19 cellular contexts compared by ENCODE assay signal in the genomic region with DNA sequence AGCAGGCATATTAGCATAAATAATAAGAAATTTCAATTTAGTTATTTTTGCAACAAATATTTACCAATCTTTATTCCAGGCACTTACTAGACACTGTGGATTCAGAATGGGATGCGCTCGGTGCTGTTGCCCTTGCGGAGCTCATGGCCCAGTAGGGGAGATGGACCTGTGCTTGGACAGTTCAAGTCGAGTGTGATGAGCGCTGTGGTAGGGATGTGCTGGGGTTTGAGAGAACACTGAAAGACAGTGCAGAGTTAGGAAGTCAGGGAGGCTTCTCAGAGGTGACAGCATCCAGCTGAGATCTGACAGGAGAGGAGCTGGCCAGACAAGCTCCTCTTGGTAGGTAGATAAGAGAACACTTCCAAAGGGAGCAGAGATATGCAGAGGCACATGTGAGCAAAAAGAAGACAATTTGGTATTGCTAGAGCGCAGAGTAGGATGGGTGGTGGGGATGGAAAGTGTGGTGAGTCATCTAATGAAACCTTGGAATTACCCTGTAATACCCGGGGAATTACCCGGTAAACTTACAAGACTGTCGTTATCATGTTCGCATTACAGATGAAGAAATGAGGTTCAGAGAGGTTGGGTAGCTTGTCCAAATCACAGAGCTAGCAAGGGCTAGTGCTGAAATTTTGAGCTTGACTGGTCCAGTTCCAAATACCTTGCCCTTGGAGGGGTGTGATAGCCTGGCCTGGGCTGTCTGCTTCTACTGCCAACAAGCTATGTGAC.
DNase-seq lines count a peak whose midpoint lies in the region; ATAC-seq, FAIRE-seq and TF ChIP-seq lines count a peak whose summit lies in the region.
"Had no signal": no experiment of that assay in that cellular context is flagged by ENCODE, and none has a peak within 500 bp of the region (broad histone marks: within the 10 kb centered on the region; RNA-seq: fewer than 3 reads in every experiment).

No MANE protein-coding gene starts in this region.

- DNase-seq in neuronal stem cell (ENCODE audit: low spot score), result no peak
- no peak for DNase-seq in GM19239 (ENCODE audit: insufficient read length, low spot score)
- DNase-seq in dorsolateral prefrontal cortex, result no peak
- no peak for DNase-seq in islet precursor cell
- DNase-seq: activated CD4-positive, alpha-beta T cell treated with anti-CD3 and anti-CD28 coated beads for 36 hours; activated CD8-positive, alpha-beta memory T cell treated with anti-CD3 and anti-CD28 coated beads, Interleukin-2, amount 50 U/mL, for 48 hours; activated naive CD4-positive, alpha-beta T cell treated with anti-CD3 and anti-CD28 coated beads for 36 hours; body of pancreas; esophagus squamous epithelium; kidney glomerular epithelial cell; NCI-H1694; NCI-H446 treated with DMSO at 0.1 percent for 48 hours; sigmoid colon; T-helper 9 cell had no signal

- H2BK120ac ChIP-seq in neuronal stem cell (ENCODE audit: low read depth, low read length), result no peak overlapping the region

- no peaks in the 10 kb centered on the region for H3K9me3 Mint-ChIP-seq in activated T-helper 17 cell treated with anti-CD3 and anti-CD28 coated beads, Interleukin-2, amount 50 U/mL, for 72 hours

- FAIRE-seq in GM19239 (lab: Jason Lieb, UNC), result no peak

- no CpG with 5 or more reads among the region's 10 CpGs for WGBS in neuronal stem cell (ENCODE audit: extremely low coverage in 2 of 2, insufficient read length in 2 of 2, insufficient replicate concordance in 1 of 2), 2 donors

- H3K4me3 Mint-ChIP-seq in activated T-helper 17 cell treated with anti-CD3 and anti-CD28 coated beads, Interleukin-2, amount 50 U/mL, for 72 hours, result no peak overlapping the region
- H3K4me3 Mint-ChIP-seq: activated CD4-positive, alpha-beta T cell treated with anti-CD3 and anti-CD28 coated beads for 36 hours; activated naive CD4-positive, alpha-beta T cell treated with anti-CD3 and anti-CD28 coated beads for 36 hours had no signal

- no peaks in the 10 kb centered on the region for H3K36me3 ChIP-seq in neuronal stem cell (replicated peaks in 1 of 2; ENCODE audit: control insufficient read depth in 2 of 2, insufficient read depth in 2 of 2, low read length in 2 of 2)
- H3K36me3 ChIP-seq: esophagus squamous epithelium, sigmoid colon, SJSA1 had no signal

- H3K27me3 ChIP-seq in neuronal stem cell (ENCODE audit: control insufficient read depth in 3 of 3, insufficient read depth in 3 of 3, low read depth in 1 of 3, low read length in 3 of 3) (peaks cover 0 to 6% (median 0%) of the 10 kb centered on the region in 3 experiments), dorsolateral prefrontal cortex (peaks cover 0 to 57% (median 24%) of the 10 kb centered on the region in 45 donors)
- H3K27me3 ChIP-seq: body of pancreas, sigmoid colon had no signal

- H3K4me3 ChIP-seq in neuronal stem cell (ENCODE audit: low read length in 2 of 2) (peak overlapping the region in 1 of 2 donors; percentile 42), dorsolateral prefrontal cortex (no peak overlapping the region)
- H3K4me3 ChIP-seq: body of pancreas, esophagus squamous epithelium, sigmoid colon, SJSA1 had no signal

- H2BK5ac ChIP-seq in neuronal stem cell (ENCODE audit: low read length), result no peak overlapping the region

- no peaks in the 10 kb centered on the region for H3K36me3 Mint-ChIP-seq in activated T-helper 17 cell treated with anti-CD3 and anti-CD28 coated beads, Interleukin-2, amount 50 U/mL, for 72 hours (ENCODE audit: low read depth)

- H4K8ac ChIP-seq in neuronal stem cell (ENCODE audit: low read depth, low read length), result no peak overlapping the region

- H3K9ac ChIP-seq in neuronal stem cell (ENCODE audit: low read depth, low read length, poor library complexity), result no peak overlapping the region

- no peak overlapping the region for H3K27ac ChIP-seq in neuronal stem cell (replicated peaks; ENCODE audit: low read length)
- H3K27ac ChIP-seq in dorsolateral prefrontal cortex, result no peak overlapping the region
- H3K27ac ChIP-seq: body of pancreas, esophagus squamous epithelium, sigmoid colon, SJSA1 had no signal

- H3K79me1 ChIP-seq in neuronal stem cell (ENCODE audit: low read depth, low read length), result no peaks in the 10 kb centered on the region

- no peak overlapping the region for H3K23ac ChIP-seq in neuronal stem cell (ENCODE audit: low read depth, low read length, poor library complexity)

- H2BK15ac ChIP-seq in neuronal stem cell (ENCODE audit: low read length), result no peak overlapping the region

- no peak overlapping the region for H2BK12ac ChIP-seq in neuronal stem cell (ENCODE audit: low read length)

- no peak overlapping the region for H3K18ac ChIP-seq in neuronal stem cell (ENCODE audit: low read length)

- H3K4me2 ChIP-seq in neuronal stem cell (ENCODE audit: insufficient read depth, low read length, poor library complexity, severe bottlenecking), result no peak overlapping the region

- no peak overlapping the region for H2AFZ ChIP-seq in neuronal stem cell (ENCODE audit: low read length)

- no peaks in the 10 kb centered on the region for H3K4me1 Mint-ChIP-seq in activated T-helper 17 cell treated with anti-CD3 and anti-CD28 coated beads, Interleukin-2, amount 50 U/mL, for 72 hours
- H3K4me1 Mint-ChIP-seq: activated CD4-positive, alpha-beta T cell treated with anti-CD3 and anti-CD28 coated beads for 36 hours had no signal

- H3K14ac ChIP-seq in neuronal stem cell (ENCODE audit: low read length), result no peak overlapping the region

- no peak overlapping the region for H2AK5ac ChIP-seq in neuronal stem cell (ENCODE audit: low read depth, low read length)

- intact Hi-C loops in dorsolateral prefrontal cortex (cut with DNase I), result no loop called here

- H4K91ac ChIP-seq in neuronal stem cell (ENCODE audit: low read depth, low read length, poor library complexity), result no peak overlapping the region

- H3K27me3 Mint-ChIP-seq in activated T-helper 17 cell treated with anti-CD3 and anti-CD28 coated beads, Interleukin-2, amount 50 U/mL, for 72 hours, result no peaks in the 10 kb centered on the region

- no peaks in the 10 kb centered on the region for H3K9me3 ChIP-seq in neuronal stem cell (replicated peaks in 1 of 2; ENCODE audit: control insufficient read depth in 2 of 2, insufficient read depth in 1 of 2, low read depth in 1 of 2, low read length in 2 of 2)
- H3K9me3 ChIP-seq: body of pancreas, esophagus squamous epithelium, sigmoid colon, SJSA1 had no signal

- TF ChIP-seq CTCF in dorsolateral prefrontal cortex (IDR thresholded peaks at IDR 0.05 in 54 of 56, conservative IDR thresholded peaks at IDR 0.05 in 2 of 56; ENCODE audit: low read depth in 1 of 56, partially characterized antibody in 56 of 56), result no peak

- H3K4me1 ChIP-seq in neuronal stem cell (ENCODE audit: control insufficient read depth in 2 of 2, insufficient read depth in 1 of 2, low read depth in 1 of 2, low read length in 2 of 2), result peaks cover 0 to 8% of the 10 kb centered on the region in 2 donors
- H3K4me1 ChIP-seq: body of pancreas, esophagus squamous epithelium had no signal

- ATAC-seq in GM18511 (IDR thresholded peaks at IDR 0.05; ENCODE audit: unreplicated experiment), result peak; percentile 64
- peak; percentile 66 for ATAC-seq in GM21447 (IDR thresholded peaks at IDR 0.05; ENCODE audit: unreplicated experiment)
- ATAC-seq in HG02973 (IDR thresholded peaks at IDR 0.05; ENCODE audit: unreplicated experiment), result peak; percentile 75
- peak; percentile 31 for ATAC-seq in activated T-helper 17 cell treated with anti-CD3 and anti-CD28 coated beads, Interleukin-2, amount 50 U/mL, for 72 hours (replicated peaks)
- ATAC-seq: activated CD4-positive, alpha-beta T cell treated with anti-CD3 and anti-CD28 coated beads for 36 hours; body of pancreas had no signal

- no peak overlapping the region for H3K27ac Mint-ChIP-seq in activated T-helper 17 cell treated with anti-CD3 and anti-CD28 coated beads, Interleukin-2, amount 50 U/mL, for 72 hours
- H3K27ac Mint-ChIP-seq: activated CD4-positive, alpha-beta T cell treated with anti-CD3 and anti-CD28 coated beads for 36 hours; activated naive CD4-positive, alpha-beta T cell treated with anti-CD3 and anti-CD28 coated beads for 36 hours had no signal

- H3K4ac ChIP-seq in neuronal stem cell (ENCODE audit: low read length), result no peak overlapping the region
